2 cellular contexts compared by ENCODE assay signal in the genomic region with DNA sequence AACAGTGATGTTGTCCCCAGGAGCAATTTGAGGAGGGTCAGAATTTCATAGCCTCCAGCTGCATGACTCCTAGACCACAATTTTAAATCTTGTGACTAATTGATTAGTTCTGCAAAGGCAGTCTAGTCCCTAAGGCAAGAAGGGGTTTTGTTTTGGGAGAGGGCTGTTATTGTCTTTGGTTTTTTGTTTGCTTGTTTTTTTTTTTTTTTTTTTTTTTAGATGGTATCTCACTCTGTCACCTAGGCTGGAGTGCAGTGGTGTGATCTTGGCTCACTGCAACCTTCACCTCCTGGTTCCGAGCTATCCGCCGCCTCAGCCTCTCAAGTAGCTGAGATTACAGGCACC.
TF ChIP-seq lines count a peak whose summit lies in the region.

No MANE protein-coding gene starts in this region.

TF ChIP-seq in HCT116, 20 proteins besides CTCF, POLR2A, EP300 and RAD21:
- no peak for TF ChIP-seq SIN3A (IDR thresholded peaks at IDR 0.05; ENCODE audit: low read depth)
- no peak for TF ChIP-seq ZNF274 (IDR thresholded peaks at IDR 0.05; ENCODE audit: low read depth, low read length)
- no peak for TF ChIP-seq CBX3 (IDR thresholded peaks at IDR 0.05; ENCODE audit: low read depth)
- no peak for TF ChIP-seq CEBPB (IDR thresholded peaks at IDR 0.05; ENCODE audit: low read depth)
- TF ChIP-seq EZH2phosphoT487 (IDR thresholded peaks at IDR 0.05; ENCODE audit: borderline replicate concordance) = no peak
- no peak for TF ChIP-seq EZH2 (IDR thresholded peaks at IDR 0.05)
- TF ChIP-seq, protein P1, sequence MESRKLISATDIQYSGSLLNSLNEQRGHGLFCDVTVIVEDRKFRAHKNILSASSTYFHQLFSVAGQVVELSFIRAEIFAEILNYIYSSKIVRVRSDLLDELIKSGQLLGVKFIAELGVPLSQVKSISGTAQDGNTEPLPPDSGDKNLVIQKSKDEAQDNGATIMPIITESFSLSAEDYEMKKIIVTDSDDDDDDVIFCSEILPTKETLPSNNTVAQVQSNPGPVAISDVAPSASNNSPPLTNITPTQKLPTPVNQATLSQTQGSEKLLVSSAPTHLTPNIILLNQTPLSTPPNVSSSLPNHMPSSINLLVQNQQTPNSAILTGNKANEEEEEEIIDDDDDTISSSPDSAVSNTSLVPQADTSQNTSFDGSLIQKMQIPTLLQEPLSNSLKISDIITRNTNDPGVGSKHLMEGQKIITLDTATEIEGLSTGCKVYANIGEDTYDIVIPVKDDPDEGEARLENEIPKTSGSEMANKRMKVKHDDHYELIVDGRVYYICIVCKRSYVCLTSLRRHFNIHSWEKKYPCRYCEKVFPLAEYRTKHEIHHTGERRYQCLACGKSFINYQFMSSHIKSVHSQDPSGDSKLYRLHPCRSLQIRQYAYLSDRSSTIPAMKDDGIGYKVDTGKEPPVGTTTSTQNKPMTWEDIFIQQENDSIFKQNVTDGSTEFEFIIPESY (IDR thresholded peaks at IDR 0.05; ENCODE audit: extremely low read depth, insufficient replicate concordance, low read length) = no peak
- TF ChIP-seq JUND (IDR thresholded peaks at IDR 0.05) = no peak
- no peak for TF ChIP-seq TCF7L2 (IDR thresholded peaks at IDR 0.05; ENCODE audit: borderline replicate concordance, extremely low read depth, insufficient read depth, insufficient read length)
- no peak for TF ChIP-seq FOSL1 (IDR thresholded peaks at IDR 0.05; ENCODE audit: low read depth)

TF ChIP-seq in H1, 55 proteins besides CTCF, POLR2A, EP300 and RAD21:
- TF ChIP-seq GABPA (IDR thresholded peaks at IDR 0.05; ENCODE audit: borderline replicate concordance, insufficient read depth, low read length) (no peak), KDM1A (IDR thresholded peaks at IDR 0.05; ENCODE audit: borderline replicate concordance, low read length) (no peak), SP1 (IDR thresholded peaks at IDR 0.05; ENCODE audit: low read depth, low read length) (no peak), JUND (IDR thresholded peaks at IDR 0.05; ENCODE audit: low read length) (no peak), RBBP5 (IDR thresholded peaks at IDR 0.05; ENCODE audit: borderline replicate concordance, low read depth, low read length) (no peak), TAF1 (IDR thresholded peaks at IDR 0.05; ENCODE audit: low read depth, low read length) (no peak), RXRA (IDR thresholded peaks at IDR 0.05; ENCODE audit: insufficient read depth, low read depth, low read length) (no peak), NRF1 (IDR thresholded peaks at IDR 0.05; ENCODE audit: low read depth, low read length) (no peak), RFX5 (IDR thresholded peaks at IDR 0.05; ENCODE audit: borderline replicate concordance, low read depth, low read length) (no peak), YY1 (IDR thresholded peaks at IDR 0.05; ENCODE audit: low read depth, low read length) (no peak), SP2 (IDR thresholded peaks at IDR 0.05; ENCODE audit: low read length) (no peak), BACH1 (IDR thresholded peaks at IDR 0.05; ENCODE audit: low read length) (no peak), ASH2L (IDR thresholded peaks at IDR 0.05; ENCODE audit: low read length) (no peak), KDM4A (IDR thresholded peaks at IDR 0.05; ENCODE audit: low read depth, low read length, severe bottlenecking) (no peak), SIX5 (IDR thresholded peaks at IDR 0.05; ENCODE audit: low read depth, low read length) (no peak)
- TF ChIP-seq, protein P2, sequence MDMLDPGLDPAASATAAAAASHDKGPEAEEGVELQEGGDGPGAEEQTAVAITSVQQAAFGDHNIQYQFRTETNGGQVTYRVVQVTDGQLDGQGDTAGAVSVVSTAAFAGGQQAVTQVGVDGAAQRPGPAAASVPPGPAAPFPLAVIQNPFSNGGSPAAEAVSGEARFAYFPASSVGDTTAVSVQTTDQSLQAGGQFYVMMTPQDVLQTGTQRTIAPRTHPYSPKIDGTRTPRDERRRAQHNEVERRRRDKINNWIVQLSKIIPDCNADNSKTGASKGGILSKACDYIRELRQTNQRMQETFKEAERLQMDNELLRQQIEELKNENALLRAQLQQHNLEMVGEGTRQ (IDR thresholded peaks at IDR 0.05; ENCODE audit: low read length) = no peak
- TF ChIP-seq, protein P3, sequence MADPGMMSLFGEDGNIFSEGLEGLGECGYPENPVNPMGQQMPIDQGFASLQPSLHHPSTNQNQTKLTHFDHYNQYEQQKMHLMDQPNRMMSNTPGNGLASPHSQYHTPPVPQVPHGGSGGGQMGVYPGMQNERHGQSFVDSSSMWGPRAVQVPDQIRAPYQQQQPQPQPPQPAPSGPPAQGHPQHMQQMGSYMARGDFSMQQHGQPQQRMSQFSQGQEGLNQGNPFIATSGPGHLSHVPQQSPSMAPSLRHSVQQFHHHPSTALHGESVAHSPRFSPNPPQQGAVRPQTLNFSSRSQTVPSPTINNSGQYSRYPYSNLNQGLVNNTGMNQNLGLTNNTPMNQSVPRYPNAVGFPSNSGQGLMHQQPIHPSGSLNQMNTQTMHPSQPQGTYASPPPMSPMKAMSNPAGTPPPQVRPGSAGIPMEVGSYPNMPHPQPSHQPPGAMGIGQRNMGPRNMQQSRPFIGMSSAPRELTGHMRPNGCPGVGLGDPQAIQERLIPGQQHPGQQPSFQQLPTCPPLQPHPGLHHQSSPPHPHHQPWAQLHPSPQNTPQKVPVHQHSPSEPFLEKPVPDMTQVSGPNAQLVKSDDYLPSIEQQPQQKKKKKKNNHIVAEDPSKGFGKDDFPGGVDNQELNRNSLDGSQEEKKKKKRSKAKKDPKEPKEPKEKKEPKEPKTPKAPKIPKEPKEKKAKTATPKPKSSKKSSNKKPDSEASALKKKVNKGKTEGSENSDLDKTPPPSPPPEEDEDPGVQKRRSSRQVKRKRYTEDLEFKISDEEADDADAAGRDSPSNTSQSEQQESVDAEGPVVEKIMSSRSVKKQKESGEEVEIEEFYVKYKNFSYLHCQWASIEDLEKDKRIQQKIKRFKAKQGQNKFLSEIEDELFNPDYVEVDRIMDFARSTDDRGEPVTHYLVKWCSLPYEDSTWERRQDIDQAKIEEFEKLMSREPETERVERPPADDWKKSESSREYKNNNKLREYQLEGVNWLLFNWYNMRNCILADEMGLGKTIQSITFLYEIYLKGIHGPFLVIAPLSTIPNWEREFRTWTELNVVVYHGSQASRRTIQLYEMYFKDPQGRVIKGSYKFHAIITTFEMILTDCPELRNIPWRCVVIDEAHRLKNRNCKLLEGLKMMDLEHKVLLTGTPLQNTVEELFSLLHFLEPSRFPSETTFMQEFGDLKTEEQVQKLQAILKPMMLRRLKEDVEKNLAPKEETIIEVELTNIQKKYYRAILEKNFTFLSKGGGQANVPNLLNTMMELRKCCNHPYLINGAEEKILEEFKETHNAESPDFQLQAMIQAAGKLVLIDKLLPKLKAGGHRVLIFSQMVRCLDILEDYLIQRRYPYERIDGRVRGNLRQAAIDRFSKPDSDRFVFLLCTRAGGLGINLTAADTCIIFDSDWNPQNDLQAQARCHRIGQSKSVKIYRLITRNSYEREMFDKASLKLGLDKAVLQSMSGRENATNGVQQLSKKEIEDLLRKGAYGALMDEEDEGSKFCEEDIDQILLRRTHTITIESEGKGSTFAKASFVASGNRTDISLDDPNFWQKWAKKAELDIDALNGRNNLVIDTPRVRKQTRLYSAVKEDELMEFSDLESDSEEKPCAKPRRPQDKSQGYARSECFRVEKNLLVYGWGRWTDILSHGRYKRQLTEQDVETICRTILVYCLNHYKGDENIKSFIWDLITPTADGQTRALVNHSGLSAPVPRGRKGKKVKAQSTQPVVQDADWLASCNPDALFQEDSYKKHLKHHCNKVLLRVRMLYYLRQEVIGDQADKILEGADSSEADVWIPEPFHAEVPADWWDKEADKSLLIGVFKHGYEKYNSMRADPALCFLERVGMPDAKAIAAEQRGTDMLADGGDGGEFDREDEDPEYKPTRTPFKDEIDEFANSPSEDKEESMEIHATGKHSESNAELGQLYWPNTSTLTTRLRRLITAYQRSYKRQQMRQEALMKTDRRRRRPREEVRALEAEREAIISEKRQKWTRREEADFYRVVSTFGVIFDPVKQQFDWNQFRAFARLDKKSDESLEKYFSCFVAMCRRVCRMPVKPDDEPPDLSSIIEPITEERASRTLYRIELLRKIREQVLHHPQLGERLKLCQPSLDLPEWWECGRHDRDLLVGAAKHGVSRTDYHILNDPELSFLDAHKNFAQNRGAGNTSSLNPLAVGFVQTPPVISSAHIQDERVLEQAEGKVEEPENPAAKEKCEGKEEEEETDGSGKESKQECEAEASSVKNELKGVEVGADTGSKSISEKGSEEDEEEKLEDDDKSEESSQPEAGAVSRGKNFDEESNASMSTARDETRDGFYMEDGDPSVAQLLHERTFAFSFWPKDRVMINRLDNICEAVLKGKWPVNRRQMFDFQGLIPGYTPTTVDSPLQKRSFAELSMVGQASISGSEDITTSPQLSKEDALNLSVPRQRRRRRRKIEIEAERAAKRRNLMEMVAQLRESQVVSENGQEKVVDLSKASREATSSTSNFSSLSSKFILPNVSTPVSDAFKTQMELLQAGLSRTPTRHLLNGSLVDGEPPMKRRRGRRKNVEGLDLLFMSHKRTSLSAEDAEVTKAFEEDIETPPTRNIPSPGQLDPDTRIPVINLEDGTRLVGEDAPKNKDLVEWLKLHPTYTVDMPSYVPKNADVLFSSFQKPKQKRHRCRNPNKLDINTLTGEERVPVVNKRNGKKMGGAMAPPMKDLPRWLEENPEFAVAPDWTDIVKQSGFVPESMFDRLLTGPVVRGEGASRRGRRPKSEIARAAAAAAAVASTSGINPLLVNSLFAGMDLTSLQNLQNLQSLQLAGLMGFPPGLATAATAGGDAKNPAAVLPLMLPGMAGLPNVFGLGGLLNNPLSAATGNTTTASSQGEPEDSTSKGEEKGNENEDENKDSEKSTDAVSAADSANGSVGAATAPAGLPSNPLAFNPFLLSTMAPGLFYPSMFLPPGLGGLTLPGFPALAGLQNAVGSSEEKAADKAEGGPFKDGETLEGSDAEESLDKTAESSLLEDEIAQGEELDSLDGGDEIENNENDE (IDR thresholded peaks at IDR 0.05; ENCODE audit: insufficient replicate concordance, low read length) = no peak
TF ChIP-seq in H1: peak in this region for 0.
